ENCODE assay signal across 20 cellular contexts in genomic region chr3:97612632-97613031, GRCh38.
DNase-seq lines count a peak whose midpoint lies in the region; ATAC-seq and TF ChIP-seq lines count a peak whose summit lies in the region.
"Had no signal": no experiment of that assay in that cellular context is flagged by ENCODE, and none has a peak within 500 bp of the region (broad histone marks: within the 10 kb centered on the region; RNA-seq: fewer than 3 reads in every experiment).

No MANE protein-coding gene starts in this region.

- no peak for ATAC-seq in Right ventricle myocardium inferior
- ATAC-seq: A549, Panc1 had no signal

- TF ChIP-seq EP300 in suprapubic skin (IDR thresholded peaks at IDR 0.05) = no peak

- no peak overlapping the region for H3K27ac ChIP-seq in suprapubic skin
- H3K27ac ChIP-seq: A549, BLaER1, KMS-11 had no signal

- 93% methylated on average over 1 of the region's 1 CpG for WGBS in suprapubic skin

- intact Hi-C loops in Right ventricle myocardium inferior (cut with DNase I) = no loop called here

- H3K4me3 ChIP-seq in suprapubic skin = no peak overlapping the region
- H3K4me3 ChIP-seq: A549, BLaER1 had no signal

- DNase-seq in COLO668 (lab: John Stamatoyannopoulos, UW; ENCODE audit: unreplicated experiment) = peak; percentile 11
- peak; percentile 46 for DNase-seq in NCI-H1092 (lab: John Stamatoyannopoulos, UW)
- peak; percentile 86 for DNase-seq in NCI-H2029 treated with DMSO at 0.1 percent for 48 hours (lab: John Stamatoyannopoulos, UW)
- DNase-seq in NCI-H748 treated with DMSO at 0.1 percent for 48 hours (lab: John Stamatoyannopoulos, UW) = peak; percentile 43
- DNase-seq in Right ventricle myocardium inferior (ENCODE audit: missing footprints) = no peak
- no peak for DNase-seq in RKO (ENCODE audit: low spot score)
- no peak for DNase-seq in HuH-7 (ENCODE audit: low spot score)
- DNase-seq in suprapubic skin (ENCODE audit: low spot score in 2 of 2) = no peak
- DNase-seq: Calu3; CD4-positive, alpha-beta memory T cell; DMS79 treated with DMSO at 0.1 percent for 48 hours; H9; NCI-H1930; NCI-H446; Right ventricle myocardium superior; SK-N-SH had no signal

- TF ChIP-seq POLR2A in suprapubic skin (IDR thresholded peaks at IDR 0.05) = no peak

- no peak for TF ChIP-seq CTCF in suprapubic skin (IDR thresholded peaks at IDR 0.05)

- no peaks in the 10 kb centered on the region for H3K4me1 ChIP-seq in suprapubic skin
- H3K4me1 ChIP-seq: A549, BLaER1 had no signal

- H3K36me3 ChIP-seq in suprapubic skin = no peaks in the 10 kb centered on the region
- H3K36me3 ChIP-seq: BLaER1 had no signal

- H3K9me3 ChIP-seq in suprapubic skin = no peaks in the 10 kb centered on the region
- H3K9me3 ChIP-seq: A549, SK-N-SH had no signal

- H3K27me3 ChIP-seq in suprapubic skin = no peaks in the 10 kb centered on the region
- H3K27me3 ChIP-seq: BLaER1 had no signal

Comparison
In these comparisons a context has a peak if more than half of its experiments do, and no peak if none do; other contexts are left out.
1. DNase-seq: peak in COLO668 (single experiment), NCI-H1092 (single experiment), NCI-H2029 treated with DMSO at 0.1 percent for 48 hours (single experiment) and NCI-H748 treated with DMSO at 0.1 percent for 48 hours (single experiment); none in Right ventricle myocardium inferior (single experiment), RKO (single experiment), HuH-7 (single experiment) and suprapubic skin (0 of 2).